Comparison of ENCODE assay signal across 8 cellular contexts in the genomic region with DNA sequence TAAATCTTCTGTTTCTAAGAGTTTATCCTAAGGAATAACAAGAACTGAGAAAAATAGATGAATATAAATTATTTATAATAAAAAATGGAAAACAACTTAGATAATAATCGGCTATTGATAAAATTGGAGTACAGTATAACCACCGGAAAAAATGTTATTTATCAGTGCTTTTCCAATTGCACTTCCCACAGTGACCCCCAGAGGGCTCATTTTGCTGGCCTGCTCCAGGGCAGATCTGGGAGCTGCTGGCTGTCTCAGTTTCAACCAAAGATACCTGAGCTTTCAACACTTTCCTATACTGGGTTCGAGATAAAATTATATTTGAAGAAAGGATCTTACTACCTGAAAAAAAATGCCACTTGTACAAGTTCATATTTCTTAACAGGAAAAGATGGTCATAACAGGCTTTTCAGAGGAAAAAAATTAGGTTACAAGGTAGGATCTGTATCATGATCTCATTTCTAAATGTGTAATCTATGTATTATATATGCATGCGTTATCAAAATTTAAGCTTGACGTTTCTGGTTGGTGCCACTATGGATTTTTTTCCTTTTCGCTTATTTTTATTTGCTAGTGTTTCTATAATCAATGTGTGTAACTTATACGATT.
A peak's percentile ranks its signal among the peaks of the same experiment; 100 is the strongest.
DNase-seq lines count a peak whose midpoint lies in the region; ATAC-seq, FAIRE-seq and TF ChIP-seq lines count a peak whose summit lies in the region.

No MANE protein-coding gene starts in this region.

- H3K4me2 ChIP-seq in fibroblast of lung (ENCODE audit: extremely low read depth, insufficient read depth, low read length) (no peak overlapping the region), osteoblast (ENCODE audit: insufficient read depth, low read length) (no peak overlapping the region)

- H3K79me2 ChIP-seq in fibroblast of lung (ENCODE audit: control insufficient read depth, insufficient read depth, low read length) = no peaks in the 10 kb centered on the region
- no peaks in the 10 kb centered on the region for H3K79me2 ChIP-seq in osteoblast (ENCODE audit: insufficient read depth, low read length)

- DNase-seq in Ammon's horn (ENCODE audit: low spot score) (peak; percentile 53), NCI-H748 treated with DMSO at 0.1 percent for 48 hours (lab: John Stamatoyannopoulos, UW) (peak; percentile 23), activated T-cell treated with anti-CD3 and anti-CD28 coated beads for 4 hours (peak; percentile 40), fibroblast of lung (ENCODE audit: low read depth in 2 of 2) (peak; percentile 42 to 58), osteoblast (ENCODE audit: insufficient read length, low spot score, missing footprints) (peak; percentile 74), urothelium cell line (ENCODE audit: low spot score) (peak; percentile 73)

- no peaks in the 10 kb centered on the region for H3K36me3 ChIP-seq in fibroblast of lung (ENCODE audit: control insufficient read depth, insufficient read depth, low read length)
- H3K36me3 ChIP-seq in osteoblast (ENCODE audit: insufficient read depth, low read length) = no peaks in the 10 kb centered on the region

- no peaks in the 10 kb centered on the region for H3K9me3 ChIP-seq in fibroblast of lung (ENCODE audit: control insufficient read depth, insufficient read depth, low read depth, low read length)
- H3K9me3 ChIP-seq in osteoblast (ENCODE audit: low read depth, low read length) = no peaks in the 10 kb centered on the region

- ATAC-seq in GM18858 (IDR thresholded peaks at IDR 0.05; ENCODE audit: unreplicated experiment) = peak; percentile 95
- ATAC-seq in HG03097 (IDR thresholded peaks at IDR 0.05; ENCODE audit: low FRiP score, unreplicated experiment) = peak; percentile 89

- H3K4me1 ChIP-seq in fibroblast of lung (ENCODE audit: control insufficient read depth, extremely low read depth, insufficient read depth, low read length) (no peaks in the 10 kb centered on the region), osteoblast (ENCODE audit: insufficient read depth, low read length) (no peaks in the 10 kb centered on the region)

- H3K4me3 ChIP-seq in fibroblast of lung (replicated peaks in 1 of 4; ENCODE audit: control extremely low read depth in 1 of 4, insufficient read depth in 1 of 4, low read depth in 3 of 4, low read length in 4 of 4) = no peak overlapping the region
- no peak overlapping the region for H3K4me3 ChIP-seq in osteoblast (ENCODE audit: insufficient read depth, low read length)

- H4K20me1 ChIP-seq in fibroblast of lung (ENCODE audit: control insufficient read depth, extremely low read depth, insufficient read depth, low read length) (no peaks in the 10 kb centered on the region), osteoblast (ENCODE audit: insufficient read depth, low read length) (no peaks in the 10 kb centered on the region)

- peak; percentile 23 for FAIRE-seq in urothelium cell line (lab: Jason Lieb, UNC)

- peak; percentile 87 to 94 for TF ChIP-seq CTCF in fibroblast of lung (conservative IDR thresholded peaks at IDR 0.05 in 1 of 2, IDR thresholded peaks at IDR 0.05 in 1 of 2; ENCODE audit: low read depth in 1 of 2, low read length in 2 of 2)
- TF ChIP-seq CTCF in osteoblast (IDR thresholded peaks at IDR 0.05; ENCODE audit: extremely low read depth, low read depth, low read length) = peak; percentile 88

- no peak overlapping the region for H2AFZ ChIP-seq in fibroblast of lung (ENCODE audit: low read length)
- H2AFZ ChIP-seq in osteoblast (ENCODE audit: low read length) = no peak overlapping the region

- H3K27ac ChIP-seq in fibroblast of lung (ENCODE audit: insufficient read depth, low read length) (no peak overlapping the region), osteoblast (ENCODE audit: low read depth, low read length) (no peak overlapping the region)

- no peak overlapping the region for H3K9ac ChIP-seq in fibroblast of lung (ENCODE audit: insufficient read depth, low read length)

- no peaks in the 10 kb centered on the region for H3K27me3 ChIP-seq in fibroblast of lung (ENCODE audit: control insufficient read depth, insufficient read depth, low read length)
- H3K27me3 ChIP-seq in osteoblast (ENCODE audit: insufficient read depth, low read length) = no peaks in the 10 kb centered on the region

Comparison
In these comparisons a context has a peak if more than half of its experiments do, and no peak if none do; other contexts are left out.
1. DNase-seq: peak in every context shown above with its lines; median percentile 74 in osteoblast; 73 in urothelium cell line; 53 in Ammon's horn; 50 in fibroblast of lung; 40 in activated T-cell treated with anti-CD3 and anti-CD28 coated beads for 4 hours; 23 in NCI-H748 treated with DMSO at 0.1 percent for 48 hours.